ENCODE assay signal across 8 cellular contexts in genomic region chr1:27416387-27417111, GRCh38. TPM values are rescaled to one million over a fixed set of nuclear protein-coding genes. Genes with fewer than 3 reads are reported as not detected.
DNase-seq lines count a peak whose midpoint lies in the region; ATAC-seq and TF ChIP-seq lines count a peak whose summit lies in the region.

No MANE protein-coding gene starts in this region.

- peak; percentile 88 for TF ChIP-seq CTCF in fibroblast of pulmonary artery (IDR thresholded peaks at IDR 0.05; ENCODE audit: low read length, missing control alignments)

- no peaks in the 10 kb centered on the region for H3K9me3 Mint-ChIP-seq in CD4-positive, CD25-positive, alpha-beta regulatory T cell

- H3K27me3 ChIP-seq in CD4-positive, CD25-positive, alpha-beta regulatory T cell (ENCODE audit: control insufficient read depth, insufficient read depth, low read length), result no peaks in the 10 kb centered on the region

- peak overlapping the region in 1 of 4 donors; percentile 20 for H3K4me3 Mint-ChIP-seq in CD4-positive, CD25-positive, alpha-beta regulatory T cell

- peaks cover 14% of the 10 kb centered on the region for H3K4me1 ChIP-seq in CD4-positive, CD25-positive, alpha-beta regulatory T cell (ENCODE audit: control insufficient read depth, insufficient read depth, low read length, poor library complexity, severe bottlenecking)

- peak in 2 of 3 donors; percentile 69 to 85 for DNase-seq in CD4-positive, CD25-positive, alpha-beta regulatory T cell
- DNase-seq in NCI-H460 (ENCODE audit: extremely low read depth, low read depth) (peak; percentile 34), fibroblast of pulmonary artery (ENCODE audit: low read depth) (peak; percentile 79), pons (ENCODE audit: low spot score) (peak; percentile 83)
- DNase-seq in activated CD8-positive, alpha-beta memory T cell treated with anti-CD3 and anti-CD28 coated beads, Interleukin-2, amount 50 U/mL, for 4 hours, result peak; percentile 43

- peak; percentile 53 to 74 for ATAC-seq in CD4-positive, CD25-positive, alpha-beta regulatory T cell (ENCODE audit: low read depth in 2 of 2)
- ATAC-seq in GM19351 (IDR thresholded peaks at IDR 0.05; ENCODE audit: unreplicated experiment) (peak; percentile 39), GM18511 (IDR thresholded peaks at IDR 0.05; ENCODE audit: unreplicated experiment) (no peak), GM21717 (IDR thresholded peaks at IDR 0.05; ENCODE audit: unreplicated experiment) (no peak)

- peak overlapping the region; percentile 56 to 71 (median 57) for H3K27ac Mint-ChIP-seq in CD4-positive, CD25-positive, alpha-beta regulatory T cell

- no peaks in the 10 kb centered on the region for H3K9me3 ChIP-seq in CD4-positive, CD25-positive, alpha-beta regulatory T cell (ENCODE audit: control insufficient read depth in 2 of 2, low read length in 2 of 2)

- no peaks in the 10 kb centered on the region for H3K27me3 Mint-ChIP-seq in CD4-positive, CD25-positive, alpha-beta regulatory T cell

- H3K27ac ChIP-seq in CD4-positive, CD25-positive, alpha-beta regulatory T cell (ENCODE audit: insufficient read depth, low read length, poor library complexity, severe bottlenecking), result no peak overlapping the region

- H3K4me3 ChIP-seq in CD4-positive, CD25-positive, alpha-beta regulatory T cell (ENCODE audit: low read depth, low read length), result no peak overlapping the region
- no peak overlapping the region for H3K4me3 ChIP-seq in fibroblast of pulmonary artery (replicated peaks; ENCODE audit: low read depth, low read length)

- peaks cover 19 to 52% (median 37%) of the 10 kb centered on the region in 4 donors for H3K4me1 Mint-ChIP-seq in CD4-positive, CD25-positive, alpha-beta regulatory T cell

- peaks cover 42% of the 10 kb centered on the region for H3K36me3 Mint-ChIP-seq in CD4-positive, CD25-positive, alpha-beta regulatory T cell

- H3K36me3 ChIP-seq in CD4-positive, CD25-positive, alpha-beta regulatory T cell (ENCODE audit: control insufficient read depth, insufficient read depth, low read length), result peaks cover 76% of the 10 kb centered on the region

RNA-seq across cellular contexts. Expression of gene GPR3, which starts 24.1 kb away (rescaled TPM):
- 0.47 TPM for total RNA-seq in CD4-positive, CD25-positive, alpha-beta regulatory T cell
- under 1 TPM in 2 of 4 donors, not detected in 2; 0.07 to 0.21 TPM for polyA plus RNA-seq in CD4-positive, CD25-positive, alpha-beta regulatory T cell
- 1.0 and 1.1 TPM in 2 replicates for total RNA-seq in NCI-H460 (2014; rRNA removed; shearing (Covaris generic))
- polyA plus RNA-seq in NCI-H460 (2014; cell fraction: nucleus; rRNA removed), result 3.4 and 4.4 TPM in 2 replicates

RNA-seq across cellular contexts. Expression of gene CD164L2, which starts 33.4 kb away (rescaled TPM):
- total RNA-seq in CD4-positive, CD25-positive, alpha-beta regulatory T cell, result not detected
- not detected for polyA plus RNA-seq in CD4-positive, CD25-positive, alpha-beta regulatory T cell
- not detected in 2 replicates for total RNA-seq in NCI-H460 (2014; rRNA removed; shearing (Covaris generic))
- polyA plus RNA-seq in NCI-H460 (2014; cell fraction: nucleus; rRNA removed), result not detected in 2 replicates

RNA-seq across cellular contexts. Expression of gene FCN3, which starts 41.9 kb away (rescaled TPM):
- total RNA-seq in CD4-positive, CD25-positive, alpha-beta regulatory T cell, result not detected
- not detected for polyA plus RNA-seq in CD4-positive, CD25-positive, alpha-beta regulatory T cell
- not detected in 2 replicates for total RNA-seq in NCI-H460 (2014; rRNA removed; shearing (Covaris generic))
- polyA plus RNA-seq in NCI-H460 (2014; cell fraction: nucleus; rRNA removed), result not detected in 2 replicates

RNA-seq across cellular contexts. Expression of gene MAP3K6, which starts 49.8 kb away (rescaled TPM):
- 4.5 TPM for total RNA-seq in CD4-positive, CD25-positive, alpha-beta regulatory T cell
- polyA plus RNA-seq in CD4-positive, CD25-positive, alpha-beta regulatory T cell, result 1 to 10 TPM; 3.8 to 8.3 (median 6.2) TPM
- 2.7 and 4.4 TPM in 2 replicates for total RNA-seq in NCI-H460 (2014; rRNA removed; shearing (Covaris generic))
- 23.6 and 25.4 TPM in 2 replicates for polyA plus RNA-seq in NCI-H460 (2014; cell fraction: nucleus; rRNA removed)

Comparison
In these comparisons a context has a peak if more than half of its experiments do, and no peak if none do; other contexts are left out.
1. ATAC-seq: peak in CD4-positive, CD25-positive, alpha-beta regulatory T cell (2 of 2) and GM19351 (single experiment); none in GM18511 (single experiment) and GM21717 (single experiment).
2. Peak in every context shown above with its lines, with median percentiles within 50 percentile points of each other: DNase-seq.